ENCODE assay signal across 8 cellular contexts in genomic region chr12:119988440-119988787, GRCh38. TPM values are rescaled to one million over a fixed set of nuclear protein-coding genes. Genes with fewer than 3 reads are reported as not detected.
DNase-seq lines count a peak whose midpoint lies in the region; ATAC-seq, FAIRE-seq and TF ChIP-seq lines count a peak whose summit lies in the region.

No MANE protein-coding gene starts in this region.

- H3K9me3 ChIP-seq in CD4-positive, alpha-beta T cell (ENCODE audit: control insufficient read depth, low read length) = no peaks in the 10 kb centered on the region

- peak overlapping the region; percentile 90 for H3K27ac ChIP-seq in CD4-positive, alpha-beta T cell (ENCODE audit: low read depth, low read length)

- peak overlapping the region; percentile 97 for H3K27ac Mint-ChIP-seq in CD4-positive, alpha-beta T cell
- no peak overlapping the region for H3K27ac Mint-ChIP-seq in nephron progenitor cell

- no peak for FAIRE-seq in RCC 7860 (lab: Jason Lieb, UNC)

- no peak for DNase-seq in CD4-positive, alpha-beta T cell
- peak; percentile 65 for DNase-seq in H4 (ENCODE audit: low spot score)
- DNase-seq in RCC 7860 (ENCODE audit: low spot score) = peak; percentile 34
- peak; percentile 19 for DNase-seq in epidermal melanocyte (ENCODE audit: insufficient read length, low spot score)
- no peak for DNase-seq in nephron progenitor cell
- no peak for DNase-seq in NCI-H345 treated with DMSO at 0.1 percent for 48 hours (lab: John Stamatoyannopoulos, UW; ENCODE audit: unreplicated experiment)

- TF ChIP-seq CTCF in CD4-positive, alpha-beta T cell (IDR thresholded peaks at IDR 0.05) = peak; percentile 24
- no peak for TF ChIP-seq CTCF in nephron progenitor cell (IDR thresholded peaks at IDR 0.05)

- CTCF ChIA-PET in CD4-positive, alpha-beta T cell (lab: Charles Lee) = interaction anchor here (0.8 to 4.4 kb wide), 13 partner anchors 8 to 277 kb away, joined by 3 to 33 read pairs (median 4); partner anchors contain the start of genes PXN, RAB35 and RPLP0

- POLR2A ChIA-PET in CD4-positive, alpha-beta T cell (lab: Charles Lee) = interaction anchor here (0.6 to 3.5 kb wide), 31 partner anchors 12 to 698 kb away, joined by 3 to 106 read pairs (median 6); partner anchors contain the start of genes PXN, RAB35, RNU4-1 and RNU4-2

- no peaks in the 10 kb centered on the region for H3K27me3 Mint-ChIP-seq in CD4-positive, alpha-beta T cell
- peaks cover 82% of the 10 kb centered on the region for H3K27me3 Mint-ChIP-seq in nephron progenitor cell (ENCODE audit: low read depth, poor library complexity)

- intact Hi-C loops in CD4-positive, alpha-beta T cell (cut with DNase I, micrococcal nuclease) = loop anchor here (1.0 to 10.0 kb wide), 5 partner anchors 24 to 206 kb away; partner anchors contain the start of genes GCN1 (in 1 of the 2) and RAB35 (in 1 of the 2)

- peaks cover 32% of the 10 kb centered on the region for H3K36me3 Mint-ChIP-seq in CD4-positive, alpha-beta T cell (ENCODE audit: low read depth)
- H3K36me3 Mint-ChIP-seq in nephron progenitor cell (ENCODE audit: low read depth) = no peaks in the 10 kb centered on the region

- peak overlapping the region; percentile 94 for H3K4me3 Mint-ChIP-seq in CD4-positive, alpha-beta T cell
- H3K4me3 Mint-ChIP-seq in nephron progenitor cell = peak overlapping the region; percentile 84

- peaks cover 38% of the 10 kb centered on the region for H3K4me1 Mint-ChIP-seq in CD4-positive, alpha-beta T cell (ENCODE audit: low read depth)
- peaks cover 13% of the 10 kb centered on the region for H3K4me1 Mint-ChIP-seq in nephron progenitor cell

- H3K9me3 Mint-ChIP-seq in CD4-positive, alpha-beta T cell = no peaks in the 10 kb centered on the region
- H3K9me3 Mint-ChIP-seq in nephron progenitor cell = no peaks in the 10 kb centered on the region

- H3K27me3 ChIP-seq in CD4-positive, alpha-beta T cell (ENCODE audit: control insufficient read depth, insufficient read depth, low read length) = no peaks in the 10 kb centered on the region

- peak; percentile 9 for ATAC-seq in CD4-positive, alpha-beta T cell (ENCODE audit: poor library complexity)
- ATAC-seq in HG03175 (IDR thresholded peaks at IDR 0.05; ENCODE audit: unreplicated experiment) = no peak
- ATAC-seq in HG03521 (IDR thresholded peaks at IDR 0.05; ENCODE audit: unreplicated experiment) = no peak

RNA-seq across cellular contexts. Expression of gene BICDL1, which starts 0.6 kb away (rescaled TPM):
- total RNA-seq in CD4-positive, alpha-beta T cell = 100 to 1,000 TPM; 143 to 146 TPM
- total RNA-seq in H4 (2014; rRNA removed; shearing (Covaris generic)) = 1.4 and 6.8 TPM in 2 replicates

Comparison
In these comparisons a context has a peak if more than half of its experiments do, and no peak if none do; other contexts are left out.
1. DNase-seq: peak in H4 (single experiment), RCC 7860 (single experiment) and epidermal melanocyte (single experiment); none in CD4-positive, alpha-beta T cell (0 of 10), nephron progenitor cell (single experiment) and NCI-H345 treated with DMSO at 0.1 percent for 48 hours (single experiment).
2. RNA of gene BICDL1, which starts 0.6 kb away (total RNA-seq): 143 to 146 TPM in CD4-positive, alpha-beta T cell; 1.4 to 6.8 TPM in H4; every median in the first group is over 10 times any median in the second.